Comparison of ENCODE assay signal across 8 cellular contexts in genomic region chr21:42061195-42061865, GRCh38. TPM values are rescaled to one million over a fixed set of nuclear protein-coding genes. Genes with fewer than 3 reads are reported as not detected.
DNase-seq lines count a peak whose midpoint lies in the region; ATAC-seq and TF ChIP-seq lines count a peak whose summit lies in the region.

No MANE protein-coding gene starts in this region.

- DNase-seq in Right ventricle myocardium inferior (ENCODE audit: missing footprints), result peak; percentile 71
- no peak for DNase-seq in cardiac septum (ENCODE audit: low spot score)
- DNase-seq in medulla oblongata (ENCODE audit: extremely low spot score), result peak; percentile 75
- no peak for DNase-seq in glomerular visceral epithelial cell (ENCODE audit: extremely low spot score)
- DNase-seq in type B pancreatic cell (ENCODE audit: extremely low spot score, unreplicated experiment), result no peak
- DNase-seq in foreskin melanocyte, result no peak

- no peak for TF ChIP-seq CTCF in type B pancreatic cell (conservative IDR thresholded peaks at IDR 0.05)

- ATAC-seq in Right ventricle myocardium inferior, result peak; percentile 65
- peak; percentile 53 for ATAC-seq in HG03066 (IDR thresholded peaks at IDR 0.05; ENCODE audit: low read depth, unreplicated experiment)

- H3K27me3 Mint-ChIP-seq in T-helper 1 cell treated with Interleukin-12 subunit alpha and Interleukin-12 subunit beta and Interleukin-4 antibody, amounts not matched to agents 30 μg/mL and 1 μg/mL, for 36 hours (ENCODE audit: low read depth), result peaks cover 12% of the 10 kb centered on the region
- H3K27me3 Mint-ChIP-seq in type B pancreatic cell, result peaks cover 12% of the 10 kb centered on the region

- intact Hi-C loops in Right ventricle myocardium inferior (cut with DNase I), result no loop called here
- intact Hi-C loops in cardiac septum (cut with DNase I), result no loop called here

- peak overlapping the region; percentile 83 for H3K27ac Mint-ChIP-seq in T-helper 1 cell treated with Interleukin-12 subunit alpha and Interleukin-12 subunit beta and Interleukin-4 antibody, amounts not matched to agents 30 μg/mL and 1 μg/mL, for 36 hours
- H3K27ac Mint-ChIP-seq in type B pancreatic cell, result no peak overlapping the region

- H3K4me3 Mint-ChIP-seq in T-helper 1 cell treated with Interleukin-12 subunit alpha and Interleukin-12 subunit beta and Interleukin-4 antibody, amounts not matched to agents 30 μg/mL and 1 μg/mL, for 36 hours, result no peak overlapping the region
- H3K4me3 Mint-ChIP-seq in type B pancreatic cell, result no peak overlapping the region

- no peaks in the 10 kb centered on the region for H3K36me3 Mint-ChIP-seq in T-helper 1 cell treated with Interleukin-12 subunit alpha and Interleukin-12 subunit beta and Interleukin-4 antibody, amounts not matched to agents 30 μg/mL and 1 μg/mL, for 36 hours (ENCODE audit: low read depth)
- no peaks in the 10 kb centered on the region for H3K36me3 Mint-ChIP-seq in type B pancreatic cell

- no peaks in the 10 kb centered on the region for H3K9me3 Mint-ChIP-seq in T-helper 1 cell treated with Interleukin-12 subunit alpha and Interleukin-12 subunit beta and Interleukin-4 antibody, amounts not matched to agents 30 μg/mL and 1 μg/mL, for 36 hours
- H3K9me3 Mint-ChIP-seq in type B pancreatic cell, result peaks cover 5% of the 10 kb centered on the region

- peaks cover 35% of the 10 kb centered on the region for H3K4me1 Mint-ChIP-seq in T-helper 1 cell treated with Interleukin-12 subunit alpha and Interleukin-12 subunit beta and Interleukin-4 antibody, amounts not matched to agents 30 μg/mL and 1 μg/mL, for 36 hours (ENCODE audit: low read depth)
- H3K4me1 Mint-ChIP-seq in type B pancreatic cell (ENCODE audit: unreplicated experiment), result peaks cover 16% of the 10 kb centered on the region

RNA-seq across cellular contexts. Expression of gene UMODL1, which starts 9.8 kb away (rescaled TPM):
- total RNA-seq in Right ventricle myocardium inferior (not detected), cardiac septum (not detected), type B pancreatic cell (ENCODE audit: low replicate concordance) (0.36 and 1.0 TPM in 2 replicates)

RNA-seq across cellular contexts. Expression of gene ZBTB21, which starts 51.2 kb away (rescaled TPM):
- total RNA-seq in Right ventricle myocardium inferior (6.1 TPM), cardiac septum (7.8 TPM), type B pancreatic cell (ENCODE audit: low replicate concordance) (19.9 and 23.4 TPM in 2 replicates)

Comparison
In these comparisons a context has a peak if more than half of its experiments do, and no peak if none do; other contexts are left out.
1. DNase-seq: peak in Right ventricle myocardium inferior (single experiment) and medulla oblongata (single experiment); none in cardiac septum (single experiment), glomerular visceral epithelial cell (single experiment), type B pancreatic cell (single experiment) and foreskin melanocyte (single experiment).